Comparison of ENCODE assay signal across 8 cellular contexts in genomic region chr7:38367301-38367700, GRCh38.
DNase-seq lines count a peak whose midpoint lies in the region; ATAC-seq and TF ChIP-seq lines count a peak whose summit lies in the region.

No MANE protein-coding gene starts in this region.

- no peaks in the 10 kb centered on the region for H3K9me3 ChIP-seq in DND-41 (ENCODE audit: insufficient read depth, low read length, severe bottlenecking)
- no peaks in the 10 kb centered on the region for H3K9me3 ChIP-seq in BE2C

- peak overlapping the region; percentile 42 for H3K4me2 ChIP-seq in DND-41 (ENCODE audit: insufficient read depth, low read length)

- TF ChIP-seq CTCF in DND-41 (IDR thresholded peaks at IDR 0.05; ENCODE audit: borderline replicate concordance, extremely low read depth, low read length, poor library complexity, severe bottlenecking) (no peak), BE2C (IDR thresholded peaks at IDR 0.05; ENCODE audit: low read depth, low read length) (no peak)

- peak; percentile 69 for DNase-seq in DND-41
- DNase-seq in activated naive CD8-positive, alpha-beta T cell treated with anti-CD3 and anti-CD28 coated beads, Interleukin-2, amount 10 ng/mL, durations not matched to agents 7 days and 5 days, result no peak
- DNase-seq in DMS153 (lab: John Stamatoyannopoulos, UW), result no peak
- DNase-seq in BE2C, result no peak
- DNase-seq in NCI-H524 treated with DMSO at 0.1 percent for 48 hours (lab: John Stamatoyannopoulos, UW), result no peak
- DNase-seq in cerebellar nuclear complex (lab: John Stamatoyannopoulos, UW), result no peak

- peaks cover 34% of the 10 kb centered on the region for H4K20me1 ChIP-seq in DND-41 (ENCODE audit: insufficient read depth, low read length)

- H3K4me1 ChIP-seq in DND-41 (ENCODE audit: insufficient read depth, low read length) (peaks cover 75% of the 10 kb centered on the region), BE2C (no peaks in the 10 kb centered on the region)

- H3K9me3 Mint-ChIP-seq in activated naive CD8-positive, alpha-beta T cell treated with anti-CD3 and anti-CD28 coated beads, Interleukin-2, amount 10 ng/mL, durations not matched to agents 7 days and 5 days, result no peaks in the 10 kb centered on the region

- peaks cover 34% of the 10 kb centered on the region for H3K36me3 ChIP-seq in DND-41 (ENCODE audit: insufficient read depth, low read length)
- no peaks in the 10 kb centered on the region for H3K36me3 ChIP-seq in BE2C

- ATAC-seq in DND-41 (ENCODE audit: insufficient read depth, low read depth) (peak; percentile 69), GM19452 (IDR thresholded peaks at IDR 0.05; ENCODE audit: unreplicated experiment) (peak; percentile 69), HG03175 (IDR thresholded peaks at IDR 0.05; ENCODE audit: unreplicated experiment) (peak; percentile 62)
- ATAC-seq in activated naive CD8-positive, alpha-beta T cell treated with anti-CD3 and anti-CD28 coated beads, Interleukin-2, amount 10 ng/mL, durations not matched to agents 7 days and 5 days (ENCODE audit: low read depth), result peak; percentile 51

- H2AFZ ChIP-seq in DND-41 (ENCODE audit: low read depth, low read length), result no peak overlapping the region

- no peaks in the 10 kb centered on the region for H3K27me3 Mint-ChIP-seq in activated naive CD8-positive, alpha-beta T cell treated with anti-CD3 and anti-CD28 coated beads, Interleukin-2, amount 10 ng/mL, durations not matched to agents 7 days and 5 days

- peaks cover 85% of the 10 kb centered on the region for H3K79me2 ChIP-seq in DND-41 (ENCODE audit: insufficient read depth, low read length)

- H3K27ac Mint-ChIP-seq in activated naive CD8-positive, alpha-beta T cell treated with anti-CD3 and anti-CD28 coated beads, Interleukin-2, amount 10 ng/mL, durations not matched to agents 7 days and 5 days, result peak overlapping the region; percentile 72

- peak overlapping the region; percentile 62 for H3K4me3 Mint-ChIP-seq in activated naive CD8-positive, alpha-beta T cell treated with anti-CD3 and anti-CD28 coated beads, Interleukin-2, amount 10 ng/mL, durations not matched to agents 7 days and 5 days

- H3K27me3 ChIP-seq in DND-41 (ENCODE audit: insufficient read depth, low read length, poor library complexity) (no peaks in the 10 kb centered on the region), BE2C (no peaks in the 10 kb centered on the region)

- H3K27ac ChIP-seq in DND-41 (ENCODE audit: low read length), result peak overlapping the region; percentile 74

- POLR2A ChIA-PET in activated naive CD8-positive, alpha-beta T cell treated with anti-CD3 and anti-CD28 coated beads, Interleukin-2, amount 10 ng/mL, durations not matched to agents 7 days and 5 days (lab: Charles Lee), result interaction anchor here (0.9 kb wide), 1 partner anchor 152 kb away, joined by 3 read pairs; no protein-coding TSS in a partner anchor

- peak overlapping the region; percentile 25 for H3K9ac ChIP-seq in DND-41 (ENCODE audit: low read depth, low read length)

- H3K4me3 ChIP-seq in DND-41 (ENCODE audit: low read depth in 1 of 2, low read length in 2 of 2) (no peak overlapping the region), BE2C (ENCODE audit: low read depth, low read length) (no peak overlapping the region)

- peaks cover 55% of the 10 kb centered on the region for H3K4me1 Mint-ChIP-seq in activated naive CD8-positive, alpha-beta T cell treated with anti-CD3 and anti-CD28 coated beads, Interleukin-2, amount 10 ng/mL, durations not matched to agents 7 days and 5 days

- H3K36me3 Mint-ChIP-seq in activated naive CD8-positive, alpha-beta T cell treated with anti-CD3 and anti-CD28 coated beads, Interleukin-2, amount 10 ng/mL, durations not matched to agents 7 days and 5 days, result peaks cover 4% of the 10 kb centered on the region
